9 cellular contexts compared by ENCODE assay signal in the genomic region with DNA sequence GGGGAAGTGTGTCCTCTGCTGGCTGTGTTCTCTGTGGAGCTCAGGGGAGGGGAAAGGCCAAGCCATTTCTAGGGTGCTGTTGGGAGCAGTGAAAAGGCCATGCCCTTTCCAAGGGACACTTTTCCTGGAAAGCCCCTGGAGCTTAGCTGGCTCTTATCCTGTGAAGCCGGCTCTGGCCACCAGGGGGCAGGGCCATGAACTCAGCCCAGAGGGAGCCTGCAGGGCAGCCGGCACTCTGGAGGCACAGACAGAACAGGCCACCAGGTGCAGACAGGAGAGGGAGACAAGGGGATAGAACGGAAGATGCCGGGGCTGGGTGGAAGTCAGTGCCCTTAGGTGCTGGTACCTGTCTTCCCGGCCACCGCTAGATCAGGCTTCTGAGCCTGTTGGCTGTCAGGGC. TPM values are rescaled to one million over a fixed set of nuclear protein-coding genes. Genes with fewer than 3 reads are reported as not detected.
A peak's percentile ranks its signal among the peaks of the same experiment; 100 is the strongest.
DNase-seq lines count a peak whose midpoint lies in the region; ATAC-seq and TF ChIP-seq lines count a peak whose summit lies in the region.
"Not testable (repeated sequence)": the region's sequence is repeated elsewhere in the genome, so short reads cannot be mapped to it uniquely, and the experiment has no call there.
"Had no signal": no experiment of that assay in that cellular context is flagged by ENCODE, and none has a peak within 500 bp of the region (broad histone marks: within the 10 kb centered on the region; RNA-seq: fewer than 3 reads in every experiment).

No MANE protein-coding gene starts in this region.

- CTCF ChIA-PET in activated CD4-positive, alpha-beta memory T cell treated with anti-CD3 and anti-CD28 coated beads, Interleukin-2, amount 10 ng/mL, durations not matched to agents 7 days and 5 days (lab: Charles Lee), result not testable (repeated sequence)

- POLR2A ChIA-PET in activated CD4-positive, alpha-beta memory T cell treated with anti-CD3 and anti-CD28 coated beads, Interleukin-2, amount 10 ng/mL, durations not matched to agents 7 days and 5 days (lab: Charles Lee), result not testable (repeated sequence)

- TF ChIP-seq CTCF in Peyer's patch (IDR thresholded peaks at IDR 0.05) (peak in 4 of 6 experiments; percentile 26 to 45 (median 38)), esophagus muscularis mucosa (IDR thresholded peaks at IDR 0.05) (peak; percentile 16 to 33 (median 18))

- peak in 1 of 2 donors; percentile 67 for ATAC-seq in CD4-positive, CD25-positive, alpha-beta regulatory T cell (ENCODE audit: low read depth in 2 of 2)

- not testable (repeated sequence) for H3K36me3 Mint-ChIP-seq in CD4-positive, CD25-positive, alpha-beta regulatory T cell; activated CD4-positive, alpha-beta memory T cell treated with anti-CD3 and anti-CD28 coated beads, Interleukin-2, amount 10 ng/mL, durations not matched to agents 7 days and 5 days (ENCODE audit: low read depth)

- not testable (repeated sequence) for H3K4me3 Mint-ChIP-seq in CD4-positive, CD25-positive, alpha-beta regulatory T cell; activated CD4-positive, alpha-beta memory T cell treated with anti-CD3 and anti-CD28 coated beads, Interleukin-2, amount 10 ng/mL, durations not matched to agents 7 days and 5 days

- H3K9me3 ChIP-seq in CD4-positive, CD25-positive, alpha-beta regulatory T cell (ENCODE audit: control insufficient read depth in 2 of 2, low read length in 2 of 2); Peyer's patch; esophagus muscularis mucosa: not testable (repeated sequence)

- H3K27ac ChIP-seq in CD4-positive, CD25-positive, alpha-beta regulatory T cell (ENCODE audit: insufficient read depth, low read length, poor library complexity, severe bottlenecking); Peyer's patch; esophagus muscularis mucosa (replicated peaks in 1 of 4): not testable (repeated sequence)

- peak in 2 of 3 donors; percentile 15 to 38 for DNase-seq in CD4-positive, CD25-positive, alpha-beta regulatory T cell
- DNase-seq in Peyer's patch, result peak in 2 of 3 donors; percentile 53 to 84
- peak; percentile 54 for DNase-seq in activated CD4-positive, alpha-beta memory T cell treated with anti-CD3 and anti-CD28 coated beads, Interleukin-2, amount 10 ng/mL, durations not matched to agents 7 days and 5 days
- DNase-seq in activated naive CD4-positive, alpha-beta T cell treated with Interleukin-2 at 50 U/mL for 16 hours, result peak; percentile 71
- DNase-seq in esophagus muscularis mucosa (ENCODE audit: extremely low spot score), result not testable (repeated sequence)
- DNase-seq in mucosa of gallbladder (ENCODE audit: low spot score), result peak; percentile 49
- peak; percentile 42 to 44 for DNase-seq in stimulated activated CD4-positive, alpha-beta T cell treated with anti-CD3 and anti-CD28 coated beads, Interleukin-15, amount 100 ng/mL, for 1 hour (ENCODE audit: low read depth in 1 of 2, low spot score in 1 of 2)
- peak; percentile 13 to 40 for DNase-seq in stimulated activated CD8-positive, alpha-beta memory T cell treated with anti-CD3 and anti-CD28 coated beads, Interleukin-7, amount 100 ng/mL, for 1 hour (ENCODE audit: low read depth in 2 of 2)

- not testable (repeated sequence) for H3K4me1 ChIP-seq in CD4-positive, CD25-positive, alpha-beta regulatory T cell (ENCODE audit: control insufficient read depth, insufficient read depth, low read length, poor library complexity, severe bottlenecking); Peyer's patch; esophagus muscularis mucosa

- intact Hi-C loops in esophagus muscularis mucosa (cut with DNase I), result not testable (repeated sequence)

- not testable (repeated sequence) for H3K27me3 ChIP-seq in CD4-positive, CD25-positive, alpha-beta regulatory T cell (ENCODE audit: control insufficient read depth, insufficient read depth, low read length); Peyer's patch; esophagus muscularis mucosa

- not testable (repeated sequence) for H3K36me3 ChIP-seq in CD4-positive, CD25-positive, alpha-beta regulatory T cell (ENCODE audit: control insufficient read depth, insufficient read depth, low read length); Peyer's patch; esophagus muscularis mucosa

- H3K4me1 Mint-ChIP-seq in CD4-positive, CD25-positive, alpha-beta regulatory T cell; activated CD4-positive, alpha-beta memory T cell treated with anti-CD3 and anti-CD28 coated beads, Interleukin-2, amount 10 ng/mL, durations not matched to agents 7 days and 5 days: not testable (repeated sequence)

- WGBS in esophagus muscularis mucosa, result no CpG with 5 or more reads among the region's 6 CpGs

- not testable (repeated sequence) for TF ChIP-seq EP300 in esophagus muscularis mucosa (IDR thresholded peaks at IDR 0.05)

- not testable (repeated sequence) for H3K4me3 ChIP-seq in CD4-positive, CD25-positive, alpha-beta regulatory T cell (ENCODE audit: low read depth, low read length); Peyer's patch; esophagus muscularis mucosa

- not testable (repeated sequence) for H3K27me3 Mint-ChIP-seq in CD4-positive, CD25-positive, alpha-beta regulatory T cell; activated CD4-positive, alpha-beta memory T cell treated with anti-CD3 and anti-CD28 coated beads, Interleukin-2, amount 10 ng/mL, durations not matched to agents 7 days and 5 days

- H3K27ac Mint-ChIP-seq in CD4-positive, CD25-positive, alpha-beta regulatory T cell; activated CD4-positive, alpha-beta memory T cell treated with anti-CD3 and anti-CD28 coated beads, Interleukin-2, amount 10 ng/mL, durations not matched to agents 7 days and 5 days: not testable (repeated sequence)

- TF ChIP-seq POLR2A in Peyer's patch (IDR thresholded peaks at IDR 0.05); esophagus muscularis mucosa (IDR thresholded peaks at IDR 0.05; ENCODE audit: low read depth): not testable (repeated sequence)

- not testable (repeated sequence) for H3K9me3 Mint-ChIP-seq in CD4-positive, CD25-positive, alpha-beta regulatory T cell; activated CD4-positive, alpha-beta memory T cell treated with anti-CD3 and anti-CD28 coated beads, Interleukin-2, amount 10 ng/mL, durations not matched to agents 7 days and 5 days

RNA-seq across cellular contexts. Expression of gene CHRFAM7A, which starts 5.6 kb away (rescaled TPM):
- total RNA-seq in CD4-positive, CD25-positive, alpha-beta regulatory T cell, result 0.59 TPM
- polyA plus RNA-seq in CD4-positive, CD25-positive, alpha-beta regulatory T cell, result 1 to 10 TPM in 1 of 4 donors, under 1 TPM in 3; 0.16 to 3.4 (median 0.42) TPM
- total RNA-seq in Peyer's patch (1 to 10 TPM in 3 of 4 donors, not detected in 1; 3.2 to 4.0 (median 4.0) TPM), esophagus muscularis mucosa (under 1 TPM; 0.17 to 0.83 (median 0.64) TPM), mucosa of gallbladder (1.4 TPM)
- under 1 TPM; 0.55 to 0.91 TPM for total RNA-seq in activated CD4-positive, alpha-beta memory T cell treated with anti-CD3 and anti-CD28 coated beads, Interleukin-2, amount 10 ng/mL, durations not matched to agents 7 days and 5 days
- total RNA-seq: A673 had no signal

RNA-seq across cellular contexts. Expression of gene GOLGA8R, which starts 15.1 kb away (rescaled TPM):
- 0.69 TPM for total RNA-seq in CD4-positive, CD25-positive, alpha-beta regulatory T cell
- under 1 TPM in 1 of 4 donors, not detected in 3; 0.08 TPM for polyA plus RNA-seq in CD4-positive, CD25-positive, alpha-beta regulatory T cell
- total RNA-seq in Peyer's patch (10 to 100 TPM in 1 of 4 donors, 1 to 10 TPM in 3; 4.2 to 36.3 (median 4.9) TPM), esophagus muscularis mucosa (1 to 10 TPM; 2.2 to 2.9 (median 2.7) TPM), mucosa of gallbladder (5.8 TPM)
- 1 to 10 TPM; 3.5 to 4.2 TPM for total RNA-seq in activated CD4-positive, alpha-beta memory T cell treated with anti-CD3 and anti-CD28 coated beads, Interleukin-2, amount 10 ng/mL, durations not matched to agents 7 days and 5 days
